In genomic region chr11:22561283-22561682, GRCh38 we compare ENCODE assay signal across 9 cellular contexts.
"Had no signal": no experiment of that assay in that cellular context is flagged by ENCODE, and none has a peak within 500 bp of the region (broad histone marks: within the 10 kb centered on the region; RNA-seq: fewer than 3 reads in every experiment).

No MANE protein-coding gene starts in this region.

- ATAC-seq: GM23338, HCT116 had no signal

- H3K4me3 ChIP-seq: GM23248, GM23338, HAP-1 had no signal

- H3K9ac ChIP-seq: GM23248 had no signal

- H3K9me3 ChIP-seq: HAP-1 had no signal

- H3K36me3 ChIP-seq: HAP-1 had no signal

- H3K4me1 ChIP-seq: HAP-1 had no signal

- H3K27ac ChIP-seq: GM23248 had no signal

- H2AFZ ChIP-seq: GM23248, GM23338 had no signal

- H3K4me2 ChIP-seq: GM23338 had no signal

- DNase-seq: GM23248, GOT3, H7, H9, HCEC 1CT, HFFc6 had no signal
